Comparison of ENCODE assay signal across 18 cellular contexts in genomic region chr2:239238839-239239606, GRCh38.
A peak's percentile ranks its signal among the peaks of the same experiment; 100 is the strongest.
DNase-seq lines count a peak whose midpoint lies in the region; ATAC-seq, FAIRE-seq and TF ChIP-seq lines count a peak whose summit lies in the region.
"Had no signal": no experiment of that assay in that cellular context is flagged by ENCODE, and none has a peak within 500 bp of the region (broad histone marks: within the 10 kb centered on the region; RNA-seq: fewer than 3 reads in every experiment).

No MANE protein-coding gene starts in this region.

- H3K4me1 Mint-ChIP-seq in CD14-positive monocyte (peaks cover 95% of the 10 kb centered on the region), Caco-2 (ENCODE audit: low read depth, unreplicated experiment) (no peaks in the 10 kb centered on the region)

- ATAC-seq in right cardiac atrium = peak; percentile 35 to 42
- ATAC-seq in HG02610 (IDR thresholded peaks at IDR 0.05; ENCODE audit: unreplicated experiment) = no peak
- no peak for ATAC-seq in GM18873 (IDR thresholded peaks at IDR 0.05; ENCODE audit: low FRiP score, unreplicated experiment)
- ATAC-seq: activated CD4-positive, alpha-beta T cell treated with anti-CD3 and anti-CD28 coated beads for 36 hours had no signal

- FAIRE-seq in bronchial epithelial cell (lab: Jason Lieb, UNC) = peak; percentile 96
- FAIRE-seq: colon had no signal

- CTCF ChIA-PET in Caco-2 (lab: Charles Lee) = no interaction called here

- POLR2A ChIA-PET in Caco-2 (lab: Charles Lee) = no interaction called here

- H3K9me3 Mint-ChIP-seq in CD14-positive monocyte (peaks cover 0 to 3% (median 0%) of the 10 kb centered on the region in 7 donors), Caco-2 (ENCODE audit: unreplicated experiment) (peaks cover 10% of the 10 kb centered on the region)
- H3K9me3 Mint-ChIP-seq: activated naive CD4-positive, alpha-beta T cell treated with anti-CD3 and anti-CD28 coated beads for 36 hours had no signal

- H3K27me3 Mint-ChIP-seq in CD14-positive monocyte (ENCODE audit: low read depth in 3 of 3) (peaks cover 0 to 3% (median 1%) of the 10 kb centered on the region in 3 donors), Caco-2 (ENCODE audit: insufficient read depth, unreplicated experiment) (no peaks in the 10 kb centered on the region)
- H3K27me3 Mint-ChIP-seq: activated CD4-positive, alpha-beta T cell treated with anti-CD3 and anti-CD28 coated beads for 36 hours had no signal

- H3K27ac Mint-ChIP-seq in CD14-positive monocyte (peak overlapping the region; percentile 68 to 95 (median 94)), Caco-2 (ENCODE audit: unreplicated experiment) (no peak overlapping the region)
- H3K27ac Mint-ChIP-seq: activated CD4-positive, alpha-beta T cell treated with anti-CD3 and anti-CD28 coated beads for 36 hours; activated naive CD4-positive, alpha-beta T cell treated with anti-CD3 and anti-CD28 coated beads for 36 hours had no signal

- peaks cover 15% of the 10 kb centered on the region for H3K4me1 ChIP-seq in right cardiac atrium (ENCODE audit: control insufficient read depth, insufficient read depth, low read length)
- peaks cover 0 to 84% (median 61%) of the 10 kb centered on the region in 4 donors for H3K4me1 ChIP-seq in sigmoid colon
- no peaks in the 10 kb centered on the region for H3K4me1 ChIP-seq in Caco-2

- no peak for TF ChIP-seq POLR2A in sigmoid colon (IDR thresholded peaks at IDR 0.05)

- peak overlapping the region in 1 of 2 donors; percentile 89 for H3K4me3 Mint-ChIP-seq in CD14-positive monocyte
- H3K4me3 Mint-ChIP-seq in Caco-2 (ENCODE audit: unreplicated experiment) = no peak overlapping the region
- H3K4me3 Mint-ChIP-seq: activated CD4-positive, alpha-beta T cell treated with anti-CD3 and anti-CD28 coated beads for 36 hours; activated naive CD4-positive, alpha-beta T cell treated with anti-CD3 and anti-CD28 coated beads for 36 hours had no signal

- 72% methylated on average over 15 of the region's 15 CpGs for WGBS in right cardiac atrium
- WGBS in sigmoid colon, 2 donors = 91% methylated on average over 15 of the region's 15 CpGs

- H3K27me3 ChIP-seq in bronchial epithelial cell (ENCODE audit: control insufficient read depth, insufficient read depth, low read length) (no peaks in the 10 kb centered on the region), right cardiac atrium (ENCODE audit: control insufficient read depth, insufficient read depth) (no peaks in the 10 kb centered on the region), sigmoid colon (no peaks in the 10 kb centered on the region), Caco-2 (replicated peaks; ENCODE audit: control insufficient read depth, insufficient read depth, low read length) (no peaks in the 10 kb centered on the region)
- H3K27me3 ChIP-seq: ascending aorta, Peyer's patch, uterus had no signal

- H3K36me3 Mint-ChIP-seq in CD14-positive monocyte (peaks cover 14 to 32% of the 10 kb centered on the region in 2 donors), Caco-2 (ENCODE audit: insufficient read depth, unreplicated experiment) (no peaks in the 10 kb centered on the region)

- H3K27ac ChIP-seq in right cardiac atrium (ENCODE audit: low read length) (peak overlapping the region; percentile 94), sigmoid colon (peak overlapping the region; percentile 68 to 89 (median 83))
- H3K27ac ChIP-seq: ascending aorta, uterus had no signal

- H3K9me3 ChIP-seq in right cardiac atrium (ENCODE audit: control insufficient read depth, low read length) (no peaks in the 10 kb centered on the region), sigmoid colon (no peaks in the 10 kb centered on the region), Caco-2 (no peaks in the 10 kb centered on the region)
- H3K9me3 ChIP-seq: ascending aorta, Peyer's patch, uterus had no signal

- H3K4me3 ChIP-seq in bronchial epithelial cell (ENCODE audit: low read depth, low read length) (no peak overlapping the region), right cardiac atrium (ENCODE audit: low read length) (no peak overlapping the region), sigmoid colon (no peak overlapping the region), Caco-2 (ENCODE audit: low read depth, low read length) (no peak overlapping the region)
- H3K4me3 ChIP-seq: ascending aorta, uterus had no signal

- no peaks in the 10 kb centered on the region for H3K36me3 ChIP-seq in bronchial epithelial cell (ENCODE audit: control insufficient read depth, insufficient read depth, low read length)
- H3K36me3 ChIP-seq in sigmoid colon = peaks cover 0 to 19% (median 3%) of the 10 kb centered on the region in 4 donors
- no peaks in the 10 kb centered on the region for H3K36me3 ChIP-seq in Caco-2 (ENCODE audit: control insufficient read depth, insufficient read depth, low read length)
- H3K36me3 ChIP-seq: ascending aorta, Peyer's patch, uterus had no signal

- BruUV-seq in Caco-2 (replicated peaks; lab: Mats Ljungman, UMichigan) = no TSS peak

- intact Hi-C loops in CD14-positive monocyte (cut with micrococcal nuclease) = no loop called here
- intact Hi-C loops in right cardiac atrium (cut with DNase I) = no loop called here
- intact Hi-C loops in sigmoid colon (cut with DNase I) = no loop called here
- intact Hi-C loops in Caco-2 (cut with micrococcal nuclease; ENCODE audit: unreplicated experiment) = no loop called here

- DNase-seq in CD14-positive monocyte (ENCODE audit: low spot score) = no peak
- no peak for DNase-seq in bronchial epithelial cell (ENCODE audit: low read depth)
- peak in 1 of 3 donors; percentile 28 for DNase-seq in right cardiac atrium
- peak; percentile 61 for DNase-seq in sigmoid colon
- DNase-seq in NCI-H1092 (lab: John Stamatoyannopoulos, UW) = no peak
- no peak for DNase-seq in Caco-2
- DNase-seq: activated CD4-positive, alpha-beta T cell treated with anti-CD3 and anti-CD28 coated beads for 36 hours; activated naive CD4-positive, alpha-beta T cell treated with anti-CD3 and anti-CD28 coated beads for 36 hours; NCI-H2227 treated with DMSO at 0.1 percent for 48 hours; stimulated activated CD4-positive, alpha-beta T cell treated with anti-CD3 and anti-CD28 coated beads, Interleukin-15, amount 100 ng/mL, for 24 hours; stimulated activated naive CD4-positive, alpha-beta T cell treated with Interleukin-2 at 50 U/mL for 16 hours; T1000 had no signal

- TF ChIP-seq CTCF in CD14-positive monocyte (IDR thresholded peaks at IDR 0.05) (no peak), bronchial epithelial cell (IDR thresholded peaks at IDR 0.05; ENCODE audit: insufficient read depth, low read length, severe bottlenecking) (no peak), sigmoid colon (IDR thresholded peaks at IDR 0.05) (no peak), Caco-2 (IDR thresholded peaks at IDR 0.05; ENCODE audit: insufficient read depth in 1 of 2, low read depth in 1 of 2, low read length in 1 of 2, severe bottlenecking in 1 of 2, unreplicated experiment in 1 of 2) (no peak)

- no peak for TF ChIP-seq EP300 in sigmoid colon (IDR thresholded peaks at IDR 0.05)

Comparison
In these comparisons a context has a peak if more than half of its experiments do, and no peak if none do; other contexts are left out.
1. ATAC-seq: peak in right cardiac atrium (2 of 2); none in HG02610 (single experiment) and GM18873 (single experiment).